In the genomic region with DNA sequence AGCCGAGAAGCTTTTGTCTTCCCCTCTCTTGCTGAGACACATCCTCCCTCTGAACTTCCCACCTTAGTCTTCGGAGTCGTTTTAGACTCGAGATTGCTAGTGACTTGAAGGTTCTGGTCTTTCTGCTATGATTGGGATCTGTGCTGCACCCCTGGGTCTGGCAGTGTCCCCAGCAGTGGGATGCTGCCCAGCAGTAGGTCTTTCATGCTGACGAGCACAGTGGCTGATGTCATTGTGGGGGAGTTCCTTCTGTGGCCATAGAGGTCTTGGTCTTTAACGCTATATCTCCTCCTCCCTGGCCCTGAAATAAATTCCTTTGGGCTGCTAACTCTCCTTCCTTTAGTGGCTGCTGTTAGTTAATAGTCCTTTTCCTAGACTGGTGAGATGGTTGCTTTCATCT, we compare ENCODE assay signal across 1 cellular context.
TF ChIP-seq lines count a peak whose summit lies in the region.

No MANE protein-coding gene starts in this region.

TF ChIP-seq in GM23338, 12 proteins besides CTCF, POLR2A, EP300 and RAD21 (continued from another document):
- TF ChIP-seq, protein P1, sequence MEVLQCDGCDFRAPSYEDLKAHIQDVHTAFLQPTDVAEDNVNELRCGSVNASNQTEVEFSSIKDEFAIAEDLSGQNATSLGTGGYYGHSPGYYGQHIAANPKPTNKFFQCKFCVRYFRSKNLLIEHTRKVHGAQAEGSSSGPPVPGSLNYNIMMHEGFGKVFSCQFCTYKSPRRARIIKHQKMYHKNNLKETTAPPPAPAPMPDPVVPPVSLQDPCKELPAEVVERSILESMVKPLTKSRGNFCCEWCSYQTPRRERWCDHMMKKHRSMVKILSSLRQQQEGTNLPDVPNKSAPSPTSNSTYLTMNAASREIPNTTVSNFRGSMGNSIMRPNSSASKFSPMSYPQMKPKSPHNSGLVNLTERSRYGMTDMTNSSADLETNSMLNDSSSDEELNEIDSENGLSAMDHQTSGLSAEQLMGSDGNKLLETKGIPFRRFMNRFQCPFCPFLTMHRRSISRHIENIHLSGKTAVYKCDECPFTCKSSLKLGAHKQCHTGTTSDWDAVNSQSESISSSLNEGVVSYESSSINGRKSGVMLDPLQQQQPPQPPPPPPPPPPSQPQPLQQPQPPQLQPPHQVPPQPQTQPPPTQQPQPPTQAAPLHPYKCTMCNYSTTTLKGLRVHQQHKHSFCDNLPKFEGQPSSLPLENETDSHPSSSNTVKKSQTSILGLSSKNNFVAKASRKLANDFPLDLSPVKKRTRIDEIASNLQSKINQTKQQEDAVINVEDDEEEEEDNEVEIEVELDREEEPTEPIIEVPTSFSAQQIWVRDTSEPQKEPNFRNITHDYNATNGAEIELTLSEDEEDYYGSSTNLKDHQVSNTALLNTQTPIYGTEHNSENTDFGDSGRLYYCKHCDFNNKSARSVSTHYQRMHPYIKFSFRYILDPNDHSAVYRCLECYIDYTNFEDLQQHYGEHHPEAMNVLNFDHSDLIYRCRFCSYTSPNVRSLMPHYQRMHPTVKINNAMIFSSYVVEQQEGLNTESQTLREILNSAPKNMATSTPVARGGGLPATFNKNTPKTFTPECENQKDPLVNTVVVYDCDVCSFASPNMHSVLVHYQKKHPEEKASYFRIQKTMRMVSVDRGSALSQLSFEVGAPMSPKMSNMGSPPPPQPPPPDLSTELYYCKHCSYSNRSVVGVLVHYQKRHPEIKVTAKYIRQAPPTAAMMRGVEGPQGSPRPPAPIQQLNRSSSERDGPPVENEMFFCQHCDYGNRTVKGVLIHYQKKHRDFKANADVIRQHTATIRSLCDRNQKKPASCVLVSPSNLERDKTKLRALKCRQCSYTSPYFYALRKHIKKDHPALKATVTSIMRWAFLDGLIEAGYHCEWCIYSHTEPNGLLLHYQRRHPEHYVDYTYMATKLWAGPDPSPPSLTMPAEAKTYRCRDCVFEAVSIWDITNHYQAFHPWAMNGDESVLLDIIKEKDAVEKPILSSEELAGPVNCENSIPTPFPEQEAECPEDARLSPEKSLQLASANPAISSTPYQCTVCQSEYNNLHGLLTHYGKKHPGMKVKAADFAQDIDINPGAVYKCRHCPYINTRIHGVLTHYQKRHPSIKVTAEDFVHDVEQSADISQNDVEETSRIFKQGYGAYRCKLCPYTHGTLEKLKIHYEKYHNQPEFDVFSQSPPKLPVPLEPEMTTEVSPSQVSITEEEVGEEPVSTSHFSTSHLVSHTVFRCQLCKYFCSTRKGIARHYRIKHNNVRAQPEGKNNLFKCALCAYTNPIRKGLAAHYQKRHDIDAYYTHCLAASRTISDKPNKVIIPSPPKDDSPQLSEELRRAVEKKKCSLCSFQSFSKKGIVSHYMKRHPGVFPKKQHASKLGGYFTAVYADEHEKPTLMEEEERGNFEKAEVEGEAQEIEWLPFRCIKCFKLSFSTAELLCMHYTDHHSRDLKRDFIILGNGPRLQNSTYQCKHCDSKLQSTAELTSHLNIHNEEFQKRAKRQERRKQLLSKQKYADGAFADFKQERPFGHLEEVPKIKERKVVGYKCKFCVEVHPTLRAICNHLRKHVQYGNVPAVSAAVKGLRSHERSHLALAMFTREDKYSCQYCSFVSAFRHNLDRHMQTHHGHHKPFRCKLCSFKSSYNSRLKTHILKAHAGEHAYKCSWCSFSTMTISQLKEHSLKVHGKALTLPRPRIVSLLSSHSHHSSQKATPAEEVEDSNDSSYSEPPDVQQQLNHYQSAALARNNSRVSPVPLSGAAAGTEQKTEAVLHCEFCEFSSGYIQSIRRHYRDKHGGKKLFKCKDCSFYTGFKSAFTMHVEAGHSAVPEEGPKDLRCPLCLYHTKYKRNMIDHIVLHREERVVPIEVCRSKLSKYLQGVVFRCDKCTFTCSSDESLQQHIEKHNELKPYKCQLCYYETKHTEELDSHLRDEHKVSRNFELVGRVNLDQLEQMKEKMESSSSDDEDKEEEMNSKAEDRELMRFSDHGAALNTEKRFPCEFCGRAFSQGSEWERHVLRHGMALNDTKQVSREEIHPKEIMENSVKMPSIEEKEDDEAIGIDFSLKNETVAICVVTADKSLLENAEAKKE (CRISPR knock-in tag; IDR thresholded peaks at IDR 0.05) = no peak
- no peak for TF ChIP-seq ZNF331 (CRISPR knock-in tag; IDR thresholded peaks at IDR 0.05; ENCODE audit: low read depth)
- no peak for TF ChIP-seq JUNB (IDR thresholded peaks at IDR 0.05; ENCODE audit: unreplicated experiment)
- no peak for TF ChIP-seq POLR2AphosphoS5 (IDR thresholded peaks at IDR 0.05; ENCODE audit: low read depth)
- no peak for TF ChIP-seq ZNF114 (CRISPR knock-in tag; IDR thresholded peaks at IDR 0.05)
- TF ChIP-seq NANOG (IDR thresholded peaks at IDR 0.05; ENCODE audit: borderline replicate concordance) = no peak
